In the genomic region with DNA sequence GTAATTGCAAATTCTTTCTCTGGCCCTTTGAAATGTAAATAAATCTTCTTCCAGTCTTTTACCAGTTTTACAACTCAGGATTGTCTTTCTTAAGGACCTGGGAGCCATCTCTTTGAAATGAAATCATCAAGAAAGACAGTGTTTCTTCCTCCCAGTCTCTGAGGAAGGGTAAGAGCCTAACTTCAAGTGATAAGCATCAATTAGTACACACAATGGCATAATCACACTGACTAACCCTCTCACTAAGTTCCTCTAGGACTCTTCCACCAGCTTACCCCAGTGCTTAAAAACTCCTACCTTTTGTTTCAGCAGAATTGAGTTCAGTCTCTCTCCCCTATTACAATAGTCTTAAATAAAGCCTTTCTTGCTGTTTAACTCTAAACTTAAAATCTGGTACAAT, we compare ENCODE assay signal across 16 cellular contexts. TPM values are rescaled to one million over a fixed set of nuclear protein-coding genes. Genes with fewer than 3 reads are reported as not detected.
DNase-seq lines count a peak whose midpoint lies in the region; ATAC-seq and TF ChIP-seq lines count a peak whose summit lies in the region.
"Had no signal": no experiment of that assay in that cellular context is flagged by ENCODE, and none has a peak within 500 bp of the region (broad histone marks: within the 10 kb centered on the region; RNA-seq: fewer than 3 reads in every experiment).

No MANE protein-coding gene starts in this region.

- H3K36me3 Mint-ChIP-seq in WTC11, result no peaks in the 10 kb centered on the region
- H3K36me3 Mint-ChIP-seq in stimulated activated naive B cell treated with anti-CD40 and anti-IgM and Interleukin-4, amounts not matched to agents 10 μg/mL and 1 μg/mL and 100 μg/mL, for 72 hours, result no peaks in the 10 kb centered on the region
- H3K36me3 Mint-ChIP-seq in Calu3 (ENCODE audit: insufficient read depth, unreplicated experiment), result no peaks in the 10 kb centered on the region
- H3K36me3 Mint-ChIP-seq: CD4-positive, CD25-positive, alpha-beta regulatory T cell had no signal

- no peak overlapping the region for H2BK15ac ChIP-seq in mesendoderm (replicated peaks; ENCODE audit: low read depth)

- H3K27me3 ChIP-seq in HUES48 (ENCODE audit: control insufficient read depth, insufficient read depth, low read length) (peaks cover 12% of the 10 kb centered on the region), mesendoderm (ENCODE audit: insufficient read depth, low read length, poor library complexity) (no peaks in the 10 kb centered on the region), adrenal gland (no peaks in the 10 kb centered on the region)
- H3K27me3 ChIP-seq: BE2C had no signal

- H3K27ac ChIP-seq in HUES48 (ENCODE audit: low read depth, low read length), result peak overlapping the region; percentile 61
- H3K27ac ChIP-seq in mesendoderm (ENCODE audit: low read depth, low read length), result no peak overlapping the region
- H3K27ac ChIP-seq in adrenal gland, result no peak overlapping the region

- peaks cover 17% of the 10 kb centered on the region for H3K4me1 ChIP-seq in HUES48 (ENCODE audit: control insufficient read depth, insufficient read depth, low read length)
- no peaks in the 10 kb centered on the region for H3K4me1 ChIP-seq in mesendoderm (ENCODE audit: control insufficient read depth, low read depth, low read length)
- H3K4me1 ChIP-seq in adrenal gland (replicated peaks in 1 of 2), result no peaks in the 10 kb centered on the region
- H3K4me1 ChIP-seq: BE2C, Caco-2 had no signal

- H3K27me3 Mint-ChIP-seq in WTC11 (ENCODE audit: low read depth), result peaks cover 63% of the 10 kb centered on the region
- no peaks in the 10 kb centered on the region for H3K27me3 Mint-ChIP-seq in stimulated activated naive B cell treated with anti-CD40 and anti-IgM and Interleukin-4, amounts not matched to agents 10 μg/mL and 1 μg/mL and 100 μg/mL, for 72 hours
- no peaks in the 10 kb centered on the region for H3K27me3 Mint-ChIP-seq in Calu3 (ENCODE audit: unreplicated experiment)
- H3K27me3 Mint-ChIP-seq: CD4-positive, CD25-positive, alpha-beta regulatory T cell had no signal

- H3K4ac ChIP-seq in mesendoderm (ENCODE audit: low read depth, low read length), result no peak overlapping the region

- H2BK5ac ChIP-seq in mesendoderm (ENCODE audit: low read length), result no peak overlapping the region

- H3K9me3 Mint-ChIP-seq in WTC11 (peaks cover 4% of the 10 kb centered on the region; the same call in 1 of the 2 replicates), Calu3 (ENCODE audit: low read depth, unreplicated experiment) (peaks cover 5% of the 10 kb centered on the region)
- peaks cover 0 to 4% of the 10 kb centered on the region in 2 donors for H3K9me3 Mint-ChIP-seq in stimulated activated naive B cell treated with anti-CD40 and anti-IgM and Interleukin-4, amounts not matched to agents 10 μg/mL and 1 μg/mL and 100 μg/mL, for 72 hours

- no peak for TF ChIP-seq POLR2A in adrenal gland (IDR thresholded peaks at IDR 0.05)

- no peaks in the 10 kb centered on the region for H3K36me3 ChIP-seq in HUES48 (ENCODE audit: control insufficient read depth, insufficient read depth, low read length)
- no peaks in the 10 kb centered on the region for H3K36me3 ChIP-seq in mesendoderm (ENCODE audit: control insufficient read depth, insufficient read depth, low read length)
- H3K36me3 ChIP-seq in adrenal gland (replicated peaks in 1 of 2), result no peaks in the 10 kb centered on the region
- H3K36me3 ChIP-seq: BE2C had no signal

- H3K4me2 ChIP-seq in mesendoderm (ENCODE audit: low read length), result no peak overlapping the region

- H3K4me3 Mint-ChIP-seq in WTC11, result no peak overlapping the region
- no peak overlapping the region for H3K4me3 Mint-ChIP-seq in stimulated activated naive B cell treated with anti-CD40 and anti-IgM and Interleukin-4, amounts not matched to agents 10 μg/mL and 1 μg/mL and 100 μg/mL, for 72 hours
- H3K4me3 Mint-ChIP-seq in Calu3 (ENCODE audit: low read depth, unreplicated experiment), result no peak overlapping the region
- H3K4me3 Mint-ChIP-seq: CD4-positive, CD25-positive, alpha-beta regulatory T cell; H9 had no signal

- no peak overlapping the region for H3K56ac ChIP-seq in mesendoderm (ENCODE audit: low read length)

- no peak overlapping the region for H4K5ac ChIP-seq in mesendoderm (ENCODE audit: low read length)

- H3K4me1 Mint-ChIP-seq in WTC11 (peaks cover 28% of the 10 kb centered on the region), Calu3 (ENCODE audit: low read depth, unreplicated experiment) (no peaks in the 10 kb centered on the region)
- H3K4me1 Mint-ChIP-seq in stimulated activated naive B cell treated with anti-CD40 and anti-IgM and Interleukin-4, amounts not matched to agents 10 μg/mL and 1 μg/mL and 100 μg/mL, for 72 hours, result no peaks in the 10 kb centered on the region
- H3K4me1 Mint-ChIP-seq: CD4-positive, CD25-positive, alpha-beta regulatory T cell had no signal

- no peaks in the 10 kb centered on the region for H3K79me1 ChIP-seq in mesendoderm (ENCODE audit: low read length)

- no peak for DNase-seq in WTC11 (ENCODE audit: low spot score)
- DNase-seq in mesendoderm, result peak; percentile 63
- no peak for DNase-seq in stimulated activated naive B cell treated with anti-CD40 and anti-IgM and Interleukin-4, amounts not matched to agents 10 μg/mL and 1 μg/mL and 100 μg/mL, for 72 hours
- DNase-seq in Calu3, result no peak
- DNase-seq in adrenal gland, result no peak
- DNase-seq: ACHN; BE2C; C1 segment of cervical spinal cord; Caco-2; CD4-positive, CD25-positive, alpha-beta regulatory T cell; DMS153; DMS79; GF-D8; H9 had no signal

- H2BK120ac ChIP-seq in mesendoderm (ENCODE audit: low read depth, low read length), result no peak overlapping the region

- POLR2A ChIA-PET in WTC11 (lab: Charles Lee), result no interaction called here

- intact Hi-C loops in Calu3 (cut with micrococcal nuclease; ENCODE audit: unreplicated experiment), result no loop called here
- intact Hi-C loops in adrenal gland (cut with DNase I), result no loop called here

- H3K9ac ChIP-seq in HUES48 (ENCODE audit: low read depth, low read length), result no peak overlapping the region
- H3K9ac ChIP-seq in mesendoderm (ENCODE audit: low read length), result no peak overlapping the region

- peak; percentile 77 for ATAC-seq in WTC11
- no peak for ATAC-seq in stimulated activated naive B cell treated with anti-CD40 and anti-IgM and Interleukin-4, amounts not matched to agents 10 μg/mL and 1 μg/mL and 100 μg/mL, for 72 hours (replicated peaks)

- no peak overlapping the region for H2AK5ac ChIP-seq in mesendoderm (ENCODE audit: low read length)

- TF ChIP-seq CTCF in WTC11 (IDR thresholded peaks at IDR 0.05) (no peak), Calu3 (IDR thresholded peaks at IDR 0.05; ENCODE audit: unreplicated experiment) (no peak), adrenal gland (IDR thresholded peaks at IDR 0.05) (no peak)

- no peak overlapping the region for H3K27ac Mint-ChIP-seq in WTC11
- H3K27ac Mint-ChIP-seq in stimulated activated naive B cell treated with anti-CD40 and anti-IgM and Interleukin-4, amounts not matched to agents 10 μg/mL and 1 μg/mL and 100 μg/mL, for 72 hours, result no peak overlapping the region
- H3K27ac Mint-ChIP-seq in Calu3 (ENCODE audit: unreplicated experiment), result no peak overlapping the region
- H3K27ac Mint-ChIP-seq: CD4-positive, CD25-positive, alpha-beta regulatory T cell had no signal

- CTCF ChIA-PET in WTC11 (lab: Charles Lee), result no interaction called here
- CTCF ChIA-PET in Calu3 (lab: Charles Lee), result interaction anchor here (0.7 kb wide), 1 partner anchor 9 kb away, joined by 3 read pairs; no protein-coding TSS in a partner anchor

- no peak overlapping the region for H4K8ac ChIP-seq in mesendoderm (ENCODE audit: low read depth, low read length)

- H3K79me2 ChIP-seq in mesendoderm (ENCODE audit: control insufficient read depth, insufficient read depth, low read length), result no peaks in the 10 kb centered on the region

- BruUV-seq in Calu3 (replicated peaks; lab: Mats Ljungman, UMichigan), result no TSS peak

- H3K4me3 ChIP-seq in HUES48 (ENCODE audit: low read depth, low read length) (no peak overlapping the region), mesendoderm (ENCODE audit: low read length) (no peak overlapping the region), adrenal gland (no peak overlapping the region)

- no peak overlapping the region for H3K18ac ChIP-seq in mesendoderm (ENCODE audit: low read length)

- no peaks in the 10 kb centered on the region for H3K9me3 ChIP-seq in HUES48 (ENCODE audit: control insufficient read depth, insufficient read depth, low read length)
- H3K9me3 ChIP-seq in adrenal gland (replicated peaks in 1 of 3), result no peaks in the 10 kb centered on the region
- H3K9me3 ChIP-seq: BE2C, Caco-2 had no signal

- no peak overlapping the region for H3K23ac ChIP-seq in mesendoderm (ENCODE audit: low read length)

TF ChIP-seq in WTC11, 78 proteins besides CTCF, POLR2A, EP300 and RAD21 (continues in another document):
- no peak for TF ChIP-seq NFE2L1 (CRISPR knock-in tag; IDR thresholded peaks at IDR 0.05)
- no peak for TF ChIP-seq ZNF423 (CRISPR knock-in tag; IDR thresholded peaks at IDR 0.05)
- no peak for TF ChIP-seq ZMAT4 (CRISPR knock-in tag; IDR thresholded peaks at IDR 0.05)
- TF ChIP-seq, protein P1, sequence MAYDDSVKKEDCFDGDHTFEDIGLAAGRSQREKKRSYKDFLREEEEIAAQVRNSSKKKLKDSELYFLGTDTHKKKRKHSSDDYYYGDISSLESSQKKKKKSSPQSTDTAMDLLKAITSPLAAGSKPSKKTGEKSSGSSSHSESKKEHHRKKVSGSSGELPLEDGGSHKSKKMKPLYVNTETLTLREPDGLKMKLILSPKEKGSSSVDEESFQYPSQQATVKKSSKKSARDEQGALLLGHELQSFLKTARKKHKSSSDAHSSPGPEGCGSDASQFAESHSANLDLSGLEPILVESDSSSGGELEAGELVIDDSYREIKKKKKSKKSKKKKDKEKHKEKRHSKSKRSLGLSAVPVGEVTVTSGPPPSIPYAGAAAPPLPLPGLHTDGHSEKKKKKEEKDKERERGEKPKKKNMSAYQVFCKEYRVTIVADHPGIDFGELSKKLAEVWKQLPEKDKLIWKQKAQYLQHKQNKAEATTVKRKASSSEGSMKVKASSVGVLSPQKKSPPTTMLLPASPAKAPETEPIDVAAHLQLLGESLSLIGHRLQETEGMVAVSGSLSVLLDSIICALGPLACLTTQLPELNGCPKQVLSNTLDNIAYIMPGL (CRISPR knock-in tag; IDR thresholded peaks at IDR 0.05), result no peak
- no peak for TF ChIP-seq ZNF317 (CRISPR knock-in tag; IDR thresholded peaks at IDR 0.05; ENCODE audit: borderline replicate concordance, low read depth)

RNA-seq across cellular contexts. Expression of gene CDH20, which starts 58.7 kb away (rescaled TPM):
- total RNA-seq in WTC11 (2021) (0.16 to 0.39 TPM (median 0.16 TPM) in 3 replicates), Calu3 (2022) (not detected in 2 replicates), adrenal gland (under 1 TPM in 6 of 8 donors, not detected in 2; 0.07 to 0.43 (median 0.20) TPM)
- polyA plus RNA-seq in mesendoderm (2013, experiment 1 of 2), result 0.15 TPM
- 0.18 TPM for polyA plus RNA-seq in mesendoderm (2013, experiment 2 of 2)
- under 1 TPM; 0.20 to 0.32 (median 0.30) TPM for polyA plus RNA-seq in adrenal gland
- total RNA-seq: Caco-2, Daoy, H9 had no signal
